ENCODE assay signal across 9 cellular contexts in the genomic region with DNA sequence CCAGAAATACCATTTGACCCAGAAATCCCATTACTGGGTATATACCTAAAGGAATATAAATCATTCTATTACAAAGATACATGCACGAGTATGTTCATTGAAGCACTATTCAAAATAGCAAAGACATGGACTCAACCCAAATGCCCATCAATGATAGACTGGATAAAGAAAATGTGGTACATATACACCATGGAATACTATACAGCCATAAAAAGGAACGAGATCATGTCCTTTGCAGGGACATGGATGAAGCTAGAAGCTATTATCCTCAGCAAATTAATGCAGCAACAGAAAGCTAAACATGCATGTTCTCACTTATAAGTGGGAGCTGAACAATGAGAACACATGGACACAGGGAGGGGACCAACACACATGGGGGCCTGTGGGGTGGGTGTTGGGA. TPM values are rescaled to one million over a fixed set of nuclear protein-coding genes. Genes with fewer than 3 reads are reported as not detected.
A peak's percentile ranks its signal among the peaks of the same experiment; 100 is the strongest.
DNase-seq lines count a peak whose midpoint lies in the region; ATAC-seq and TF ChIP-seq lines count a peak whose summit lies in the region.
"Not testable (repeated sequence)": the region's sequence is repeated elsewhere in the genome, so short reads cannot be mapped to it uniquely, and the experiment has no call there.
"Had no signal": no experiment of that assay in that cellular context is flagged by ENCODE, and none has a peak within 500 bp of the region (broad histone marks: within the 10 kb centered on the region; RNA-seq: fewer than 3 reads in every experiment).

No MANE protein-coding gene starts in this region.

- peak overlapping the region; percentile 88 for H3K4me3 ChIP-seq in HUES64 (ENCODE audit: low read length)
- peak overlapping the region in 1 of 2 experiments; percentile 96; a peak in 3 of 4 replicates for H3K4me3 ChIP-seq in SK-N-SH (ENCODE audit: low read depth in 2 of 2, low read length in 1 of 2)
- H3K4me3 ChIP-seq in colonic mucosa, result peak overlapping the region; percentile 62
- H3K4me3 ChIP-seq in right atrium auricular region, result peak overlapping the region; percentile 80 to 94

- POLR2A ChIA-PET in CD4-positive, alpha-beta T cell (lab: Charles Lee), result interaction anchor here (0.7 to 3.7 kb wide), 7 partner anchors 10 to 103 kb away, joined by 3 to 33 read pairs (median 10); a partner anchor contains a TSS
- POLR2A ChIA-PET in SK-N-SH (lab: Yijun Ruan, JAX), result interaction anchor here (1.2 kb wide), 1 partner anchor 63 kb away, joined by 4 read pairs; a partner anchor contains a TSS

- peak overlapping the region; percentile 97 for H3K27ac Mint-ChIP-seq in CD4-positive, alpha-beta T cell
- peak overlapping the region; percentile 100 for H3K27ac Mint-ChIP-seq in activated T-helper 17 cell treated with anti-CD3 and anti-CD28 coated beads, Interleukin-2, amount 50 U/mL, for 72 hours
- H3K27ac Mint-ChIP-seq in nephron, result peak overlapping the region; percentile 94 to 98 (median 98)
- H3K27ac Mint-ChIP-seq in stimulated activated naive CD8-positive, alpha-beta T cell treated with anti-CD3 and anti-CD28 coated beads, Interleukin-15, Interleukin-2, amounts not matched to agents 100 ng/mL and 50 ng/mL, for 24 hours, result peak overlapping the region; percentile 99

- not testable (repeated sequence) for H2AFZ ChIP-seq in SK-N-SH (ENCODE audit: low read depth)

- peaks cover 10% of the 10 kb centered on the region for H3F3A ChIP-seq in SK-N-SH (replicated peaks; ENCODE audit: insufficient read depth)

- not testable (repeated sequence) for TF ChIP-seq CTCF in CD4-positive, alpha-beta T cell (IDR thresholded peaks at IDR 0.05); SK-N-SH (IDR thresholded peaks at IDR 0.05); colonic mucosa (IDR thresholded peaks at IDR 0.05); right atrium auricular region (IDR thresholded peaks at IDR 0.05); nephron (IDR thresholded peaks at IDR 0.05; ENCODE audit: unreplicated experiment in 3 of 3)

- intact Hi-C loops in CD4-positive, alpha-beta T cell (cut with DNase I, micrococcal nuclease), result loop anchor here (2.0 to 5.0 kb wide), 2 partner anchors 19 to 79 kb away; a partner anchor contains a TSS
- intact Hi-C loops in colonic mucosa (cut with DNase I), result not testable (repeated sequence)

- H3K27me3 ChIP-seq in CD4-positive, alpha-beta T cell (ENCODE audit: control insufficient read depth, insufficient read depth, low read length); HUES64 (ENCODE audit: insufficient read depth, low read length); SK-N-SH (ENCODE audit: insufficient read depth); colonic mucosa; right atrium auricular region: not testable (repeated sequence)

- H3K36me3 ChIP-seq in HUES64 (ENCODE audit: insufficient read depth, low read length); SK-N-SH (replicated peaks in 1 of 2; ENCODE audit: control insufficient read depth in 1 of 2, insufficient read depth in 2 of 2, low read length in 1 of 2); colonic mucosa; right atrium auricular region: not testable (repeated sequence)

- H3K4me1 ChIP-seq in HUES64 (ENCODE audit: insufficient read depth, low read length); SK-N-SH (ENCODE audit: control insufficient read depth in 1 of 2, insufficient read depth in 2 of 2, low read depth in 1 of 2, low read length in 1 of 2): not testable (repeated sequence)
- H3K4me1 ChIP-seq in colonic mucosa (peaks cover 13% of the 10 kb centered on the region), right atrium auricular region (peaks cover 0 to 14% of the 10 kb centered on the region in 2 donors)

- H3K4me1 Mint-ChIP-seq in CD4-positive, alpha-beta T cell (ENCODE audit: low read depth), result peaks cover 27% of the 10 kb centered on the region
- peaks cover 14% of the 10 kb centered on the region for H3K4me1 Mint-ChIP-seq in activated T-helper 17 cell treated with anti-CD3 and anti-CD28 coated beads, Interleukin-2, amount 50 U/mL, for 72 hours
- H3K4me1 Mint-ChIP-seq in nephron, result peaks cover 16% of the 10 kb centered on the region
- H3K4me1 Mint-ChIP-seq in stimulated activated naive CD8-positive, alpha-beta T cell treated with anti-CD3 and anti-CD28 coated beads, Interleukin-15, Interleukin-2, amounts not matched to agents 100 ng/mL and 50 ng/mL, for 24 hours (ENCODE audit: low read depth), result peaks cover 28% of the 10 kb centered on the region

- H4K20me1 ChIP-seq in SK-N-SH (ENCODE audit: insufficient read depth), result not testable (repeated sequence)

- not testable (repeated sequence) for DNase-seq in CD4-positive, alpha-beta T cell; SK-N-SH; colonic mucosa; right atrium auricular region (ENCODE audit: low spot score)

- not testable (repeated sequence) for H3K9me3 ChIP-seq in CD4-positive, alpha-beta T cell (ENCODE audit: control insufficient read depth, low read length); HUES64 (ENCODE audit: insufficient read depth, low read depth, low read length); SK-N-SH; colonic mucosa; right atrium auricular region

- H3K9me2 ChIP-seq in SK-N-SH, result not testable (repeated sequence)

- not testable (repeated sequence) for TF ChIP-seq EP300 in SK-N-SH (IDR thresholded peaks at IDR 0.05; ENCODE audit: borderline replicate concordance in 1 of 2, low read depth in 1 of 2, low read length in 1 of 2)

- H3K79me2 ChIP-seq in SK-N-SH (ENCODE audit: insufficient read depth), result not testable (repeated sequence)

- peak overlapping the region; percentile 91 for H3K4me3 Mint-ChIP-seq in CD4-positive, alpha-beta T cell
- peak overlapping the region; percentile 100 for H3K4me3 Mint-ChIP-seq in activated T-helper 17 cell treated with anti-CD3 and anti-CD28 coated beads, Interleukin-2, amount 50 U/mL, for 72 hours
- peak overlapping the region; percentile 89 to 95 (median 93) for H3K4me3 Mint-ChIP-seq in nephron
- H3K4me3 Mint-ChIP-seq in stimulated activated naive CD8-positive, alpha-beta T cell treated with anti-CD3 and anti-CD28 coated beads, Interleukin-15, Interleukin-2, amounts not matched to agents 100 ng/mL and 50 ng/mL, for 24 hours, result peak overlapping the region; percentile 98

- H3K9me3 Mint-ChIP-seq in CD4-positive, alpha-beta T cell; activated T-helper 17 cell treated with anti-CD3 and anti-CD28 coated beads, Interleukin-2, amount 50 U/mL, for 72 hours; nephron; stimulated activated naive CD8-positive, alpha-beta T cell treated with anti-CD3 and anti-CD28 coated beads, Interleukin-15, Interleukin-2, amounts not matched to agents 100 ng/mL and 50 ng/mL, for 24 hours: not testable (repeated sequence)

- H3K36me3 Mint-ChIP-seq in CD4-positive, alpha-beta T cell (ENCODE audit: low read depth), result peaks cover 31% of the 10 kb centered on the region
- H3K36me3 Mint-ChIP-seq in activated T-helper 17 cell treated with anti-CD3 and anti-CD28 coated beads, Interleukin-2, amount 50 U/mL, for 72 hours (ENCODE audit: low read depth), result peaks cover 24% of the 10 kb centered on the region
- H3K36me3 Mint-ChIP-seq in nephron (ENCODE audit: low read depth); stimulated activated naive CD8-positive, alpha-beta T cell treated with anti-CD3 and anti-CD28 coated beads, Interleukin-15, Interleukin-2, amounts not matched to agents 100 ng/mL and 50 ng/mL, for 24 hours (ENCODE audit: low read depth): not testable (repeated sequence)

- not testable (repeated sequence) for TF ChIP-seq RAD21 in SK-N-SH (IDR thresholded peaks at IDR 0.05; ENCODE audit: low read length)

- H3K9ac ChIP-seq in HUES64 (ENCODE audit: low read depth, low read length); colonic mucosa (ENCODE audit: low read depth in 2 of 2, low read length in 2 of 2): not testable (repeated sequence)
- H3K9ac ChIP-seq in SK-N-SH, result peak overlapping the region; percentile 99; the same call in 1 of the 2 replicates

- CTCF ChIA-PET in CD4-positive, alpha-beta T cell (lab: Charles Lee), result interaction anchor here (0.6 to 8.3 kb wide), 2 partner anchors 19 to 51 kb away, joined by 3 to 34 read pairs; no protein-coding TSS in a partner anchor
- CTCF ChIA-PET in SK-N-SH (lab: Yijun Ruan, JAX), result interaction anchor here (2.0 kb wide), 1 partner anchor 19 kb away, joined by 10 read pairs; no protein-coding TSS in a partner anchor

- peak overlapping the region; percentile 82 for H3K4me2 ChIP-seq in SK-N-SH

- WGBS in HUES64, result 83% methylated on average over 2 of the region's 2 CpGs
- 68% methylated on average over 2 of the region's 2 CpGs for WGBS in SK-N-SH (ENCODE audit: low lambda C conversion rate)

- not testable (repeated sequence) for ATAC-seq in CD4-positive, alpha-beta T cell (ENCODE audit: poor library complexity); activated T-helper 17 cell treated with anti-CD3 and anti-CD28 coated beads, Interleukin-2, amount 50 U/mL, for 72 hours (replicated peaks)

- not testable (repeated sequence) for H3K27me3 Mint-ChIP-seq in CD4-positive, alpha-beta T cell; activated T-helper 17 cell treated with anti-CD3 and anti-CD28 coated beads, Interleukin-2, amount 50 U/mL, for 72 hours; nephron (ENCODE audit: low read depth); stimulated activated naive CD8-positive, alpha-beta T cell treated with anti-CD3 and anti-CD28 coated beads, Interleukin-15, Interleukin-2, amounts not matched to agents 100 ng/mL and 50 ng/mL, for 24 hours

- not testable (repeated sequence) for H3K27ac ChIP-seq in CD4-positive, alpha-beta T cell (ENCODE audit: low read depth, low read length); HUES64 (ENCODE audit: low read depth, low read length)
- H3K27ac ChIP-seq in SK-N-SH (ENCODE audit: low read depth in 2 of 2, low read length in 1 of 2) (peak overlapping the region in 1 of 2 experiments; percentile 98; a peak in 2 of 4 replicates), colonic mucosa (peak overlapping the region; percentile 99), right atrium auricular region (peak overlapping the region in 1 of 2 donors; percentile 99)

RNA-seq across cellular contexts. Expression of a gene that starts 1.2 kb away (rescaled TPM):
- 10 to 100 TPM; 23.3 to 23.4 TPM for total RNA-seq in CD4-positive, alpha-beta T cell
- 7.6 TPM for polyA plus RNA-seq in HUES64 (2013, experiment 1 of 2)
- polyA plus RNA-seq in HUES64 (2013, experiment 2 of 2), result 6.0 TPM
- polyA plus RNA-seq in SK-N-SH (2012; rRNA removed), result 35.6 and 46.1 TPM in 2 replicates
- 22.5 and 30.6 TPM in 2 replicates for polyA plus RNA-seq in SK-N-SH (2012; cell fraction: cytosol; rRNA removed)
- polyA plus RNA-seq in SK-N-SH (2012; cell fraction: nucleus; rRNA removed), result 61.9 and 80.1 TPM in 2 replicates
- total RNA-seq in activated T-helper 17 cell treated with anti-CD3 and anti-CD28 coated beads, Interleukin-2, amount 50 U/mL, for 72 hours, result 10 to 100 TPM; 21.5 to 34.1 TPM
- 10 to 100 TPM; 24.5 to 47.4 TPM for total RNA-seq in colonic mucosa
- total RNA-seq in right atrium auricular region, result 10 to 100 TPM; 18.2 to 22.5 TPM

RNA-seq across cellular contexts. Expression of a gene that starts 5.5 kb away (rescaled TPM):
- under 1 TPM; 0.14 to 0.27 TPM for total RNA-seq in CD4-positive, alpha-beta T cell
- not detected for polyA plus RNA-seq in HUES64 (2013, experiment 1 of 2)
- not detected for polyA plus RNA-seq in HUES64 (2013, experiment 2 of 2)
- not detected in 2 replicates for polyA plus RNA-seq in SK-N-SH (2012; rRNA removed)
- polyA plus RNA-seq in SK-N-SH (2012; cell fraction: cytosol; rRNA removed), result not detected in 2 replicates
- polyA plus RNA-seq in SK-N-SH (2012; cell fraction: nucleus; rRNA removed), result not detected in 2 replicates
- 1 to 10 TPM in 1 of 2 donors, not detected in 1; 2.1 TPM for total RNA-seq in activated T-helper 17 cell treated with anti-CD3 and anti-CD28 coated beads, Interleukin-2, amount 50 U/mL, for 72 hours
- under 1 TPM; 0.40 to 0.74 TPM for total RNA-seq in colonic mucosa
- under 1 TPM in 1 of 2 donors, not detected in 1; 0.24 TPM for total RNA-seq in right atrium auricular region
- total RNA-seq: glomerular endothelial cell had no signal

RNA-seq across cellular contexts. Expression of a gene that starts 24.5 kb away (rescaled TPM):
- total RNA-seq in CD4-positive, alpha-beta T cell, result 10 to 100 TPM; 47.4 to 51.0 TPM
- polyA plus RNA-seq in HUES64 (2013, experiment 1 of 2), result 38.7 TPM
- polyA plus RNA-seq in HUES64 (2013, experiment 2 of 2), result 31.4 TPM
- polyA plus RNA-seq in SK-N-SH (2012; rRNA removed), result 41.9 and 56.1 TPM in 2 replicates
- polyA plus RNA-seq in SK-N-SH (2012; cell fraction: cytosol; rRNA removed), result 20.6 and 27.3 TPM in 2 replicates
- 227 and 280 TPM in 2 replicates for polyA plus RNA-seq in SK-N-SH (2012; cell fraction: nucleus; rRNA removed)
- 100 to 1,000 TPM in 1 of 2 donors, 10 to 100 TPM in 1; 81.3 to 100 TPM for total RNA-seq in activated T-helper 17 cell treated with anti-CD3 and anti-CD28 coated beads, Interleukin-2, amount 50 U/mL, for 72 hours
- total RNA-seq in colonic mucosa (10 to 100 TPM; 33.3 to 57.1 TPM), right atrium auricular region (10 to 100 TPM; 10.6 to 13.0 TPM)

RNA-seq across cellular contexts. Expression of a gene that starts 48.0 kb away (rescaled TPM):
- total RNA-seq in CD4-positive, alpha-beta T cell, result under 1 TPM; 0.56 to 0.77 TPM
- 1.2 TPM for polyA plus RNA-seq in HUES64 (2013, experiment 1 of 2)
- polyA plus RNA-seq in HUES64 (2013, experiment 2 of 2), result 1.1 TPM
- polyA plus RNA-seq in SK-N-SH (2012; rRNA removed), result 3.0 and 3.3 TPM in 2 replicates
- 0.93 and 1.2 TPM in 2 replicates for polyA plus RNA-seq in SK-N-SH (2012; cell fraction: cytosol; rRNA removed)
- 23.5 and 27.2 TPM in 2 replicates for polyA plus RNA-seq in SK-N-SH (2012; cell fraction: nucleus; rRNA removed)
- 1 to 10 TPM; 2.2 to 3.1 TPM for total RNA-seq in activated T-helper 17 cell treated with anti-CD3 and anti-CD28 coated beads, Interleukin-2, amount 50 U/mL, for 72 hours
- total RNA-seq in colonic mucosa, result 1 to 10 TPM in 1 of 2 donors, under 1 TPM in 1; 0.40 to 2.9 TPM
- under 1 TPM in 1 of 2 donors, not detected in 1; 0.26 TPM for total RNA-seq in right atrium auricular region

RNA-seq across cellular contexts. Expression of a gene that starts 48.3 kb away (rescaled TPM):
- total RNA-seq in CD4-positive, alpha-beta T cell, result 10 to 100 TPM; 24.4 to 28.1 TPM
- 29.0 TPM for polyA plus RNA-seq in HUES64 (2013, experiment 1 of 2)
- 23.8 TPM for polyA plus RNA-seq in HUES64 (2013, experiment 2 of 2)
- polyA plus RNA-seq in SK-N-SH (2012; rRNA removed), result 24.8 and 41.1 TPM in 2 replicates
- 12.5 and 20.6 TPM in 2 replicates for polyA plus RNA-seq in SK-N-SH (2012; cell fraction: cytosol; rRNA removed)
- polyA plus RNA-seq in SK-N-SH (2012; cell fraction: nucleus; rRNA removed), result 104 and 116 TPM in 2 replicates
- 10 to 100 TPM; 15.0 to 26.8 TPM for total RNA-seq in activated T-helper 17 cell treated with anti-CD3 and anti-CD28 coated beads, Interleukin-2, amount 50 U/mL, for 72 hours
- total RNA-seq in colonic mucosa, result 10 to 100 TPM; 30.3 to 56.3 TPM
- 10 to 100 TPM; 11.9 to 12.8 TPM for total RNA-seq in right atrium auricular region
